Comparison of ENCODE assay signal across 20 cellular contexts in the genomic region with DNA sequence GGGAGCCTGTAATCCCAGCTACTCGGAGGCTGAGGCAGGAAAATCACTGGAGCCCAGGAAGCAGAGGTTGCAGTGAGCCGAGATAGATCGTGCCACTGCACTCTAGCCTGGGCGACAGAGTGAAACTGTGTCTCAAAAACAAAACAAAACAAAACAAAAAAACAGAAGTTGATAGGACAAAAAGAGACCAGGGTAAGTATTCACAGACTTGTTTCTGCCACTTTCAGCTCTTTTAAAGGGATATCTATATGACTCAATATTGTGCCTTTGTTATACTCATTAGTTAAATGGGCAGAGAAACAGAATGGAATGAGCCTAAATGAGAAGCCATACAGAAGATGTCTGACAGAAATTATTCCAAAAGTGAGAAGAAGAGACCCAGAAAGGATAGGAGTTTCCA.
"Had no signal": no experiment of that assay in that cellular context is flagged by ENCODE, and none has a peak within 500 bp of the region (broad histone marks: within the 10 kb centered on the region; RNA-seq: fewer than 3 reads in every experiment).

No MANE protein-coding gene starts in this region.

- H3K4me3 ChIP-seq: MG63, SJCRH30 had no signal

- H3K9me3 ChIP-seq: MG63, SJCRH30 had no signal

- DNase-seq: KBM-7; MG63; NCI-H1092; NCI-H1105 treated with DMSO at 0.1 percent for 48 hours; NCI-H1417 treated with DMSO at 0.1 percent for 48 hours; NCI-H146; NCI-H1694 treated with DMSO at 0.1 percent for 48 hours; NCI-H1930; NCI-H2081; NCI-H2107; NCI-H2227 treated with DMSO at 0.1 percent for 48 hours; NCI-H524; NCI-H69; NCI-H774; NK-92 treated with Interleukin-12 subunit alpha and Interleukin-12 subunit beta, amount 100 ng/mL, for 24 hours; PC-3; SHP77 treated with DMSO at 0.1 percent for 48 hours; SJCRH30; T-helper 1 cell had no signal

- H3K4me1 ChIP-seq: SJCRH30 had no signal

- H3K27ac ChIP-seq: SJCRH30 had no signal

- H3K36me3 ChIP-seq: MG63, SJCRH30 had no signal

- H3K27me3 ChIP-seq: MG63, SJCRH30 had no signal

- ATAC-seq: PC-3, Right ventricle myocardium inferior had no signal
